Comparison of ENCODE assay signal across 9 cellular contexts in genomic region chr5:44389410-44389879, GRCh38. TPM values are rescaled to one million over a fixed set of nuclear protein-coding genes. Genes with fewer than 3 reads are reported as not detected.
DNase-seq lines count a peak whose midpoint lies in the region; ATAC-seq and TF ChIP-seq lines count a peak whose summit lies in the region.
"Had no signal": no experiment of that assay in that cellular context is flagged by ENCODE, and none has a peak within 500 bp of the region (broad histone marks: within the 10 kb centered on the region; RNA-seq: fewer than 3 reads in every experiment).

TSS of gene FGF10 (minus strand) at chr5:44389420. CDS start at chr5:44388682, 738 bp downstream.

- no peaks in the 10 kb centered on the region for H3K79me2 ChIP-seq in SK-N-SH (ENCODE audit: insufficient read depth)

- no peak within 1 kb of the TSS for H3K9ac ChIP-seq in SK-N-SH
- H3K9ac ChIP-seq in rectal smooth muscle tissue (ENCODE audit: low read length) = peak within 1 kb of the TSS; percentile 39

- H3F3A ChIP-seq in SK-N-SH (replicated peaks; ENCODE audit: insufficient read depth) = no peaks in the 10 kb centered on the region

- intact Hi-C loops in right cardiac atrium (cut with DNase I) = no loop called here

- no peaks in the 10 kb centered on the region for H3K4me1 ChIP-seq in SK-N-SH (ENCODE audit: control insufficient read depth in 1 of 2, insufficient read depth in 2 of 2, low read depth in 1 of 2, low read length in 1 of 2)
- peaks cover 2% of the 10 kb centered on the region for H3K4me1 ChIP-seq in right cardiac atrium (ENCODE audit: control insufficient read depth, insufficient read depth, low read length)
- no peaks in the 10 kb centered on the region for H3K4me1 ChIP-seq in rectal smooth muscle tissue (ENCODE audit: control insufficient read depth, insufficient read depth, low read length)

- TF ChIP-seq RAD21 in SK-N-SH (IDR thresholded peaks at IDR 0.05; ENCODE audit: low read length) = no peak

- H3K4me3 ChIP-seq in SK-N-SH (ENCODE audit: low read depth in 2 of 2, low read length in 1 of 2) (peak within 1 kb of the TSS; percentile 29 to 55; a peak in 3 of 4 replicates), right cardiac atrium (ENCODE audit: low read length) (peak within 1 kb of the TSS; percentile 48), rectal smooth muscle tissue (ENCODE audit: low read length) (peak within 1 kb of the TSS; percentile 62)

- H4K20me1 ChIP-seq in SK-N-SH (ENCODE audit: insufficient read depth) = no peaks in the 10 kb centered on the region

- no peak for TF ChIP-seq EP300 in SK-N-SH (IDR thresholded peaks at IDR 0.05; ENCODE audit: borderline replicate concordance in 1 of 2, low read depth in 1 of 2, low read length in 1 of 2)

- peak within 1 kb of the TSS; percentile 63; the same call in 1 of the 2 replicates for H2AFZ ChIP-seq in SK-N-SH (ENCODE audit: low read depth)

- H3K27ac ChIP-seq in SK-N-SH (ENCODE audit: low read depth in 2 of 2, low read length in 1 of 2) (no peak within 1 kb of the TSS), right cardiac atrium (ENCODE audit: low read length) (no peak within 1 kb of the TSS), rectal smooth muscle tissue (ENCODE audit: low read depth, low read length) (peak within 1 kb of the TSS; percentile 74)

- TF ChIP-seq CTCF in SK-N-SH (IDR thresholded peaks at IDR 0.05) = no peak

- WGBS in SK-N-SH (ENCODE audit: low lambda C conversion rate) = 6% methylated on average over 20 of the region's 26 CpGs
- WGBS in right cardiac atrium = 2% methylated on average over 26 of the region's 26 CpGs

- H3K36me3 ChIP-seq in SK-N-SH (replicated peaks in 1 of 2; ENCODE audit: control insufficient read depth in 1 of 2, insufficient read depth in 2 of 2, low read length in 1 of 2) (no peaks in the 10 kb centered on the region), rectal smooth muscle tissue (ENCODE audit: control insufficient read depth, insufficient read depth, low read length) (no peaks in the 10 kb centered on the region)

- CTCF ChIA-PET in SK-N-SH (lab: Yijun Ruan, JAX) = no interaction called here

- POLR2A ChIA-PET in SK-N-SH (lab: Yijun Ruan, JAX) = no interaction called here

- peak within 1 kb of the TSS; percentile 79 for H3K4me2 ChIP-seq in SK-N-SH

- no peaks in the 10 kb centered on the region for H3K9me3 ChIP-seq in SK-N-SH
- H3K9me3 ChIP-seq in right cardiac atrium (ENCODE audit: control insufficient read depth, low read length) = peaks cover 1% of the 10 kb centered on the region

- no peaks in the 10 kb centered on the region for H3K9me2 ChIP-seq in SK-N-SH

- peak; percentile 59 for ATAC-seq in GM18502 (IDR thresholded peaks at IDR 0.05; ENCODE audit: poor library complexity, unreplicated experiment)
- peak; percentile 83 to 86 for ATAC-seq in right cardiac atrium
- no peak for ATAC-seq in GM19397 (IDR thresholded peaks at IDR 0.05; ENCODE audit: unreplicated experiment)
- no peak for ATAC-seq in GM21529 (IDR thresholded peaks at IDR 0.05; ENCODE audit: unreplicated experiment)

- H3K27me3 ChIP-seq in SK-N-SH (ENCODE audit: insufficient read depth) (peaks cover 45% of the 10 kb centered on the region), right cardiac atrium (ENCODE audit: control insufficient read depth, insufficient read depth) (no peaks in the 10 kb centered on the region), rectal smooth muscle tissue (ENCODE audit: control insufficient read depth, insufficient read depth, low read length) (no peaks in the 10 kb centered on the region)

- DNase-seq in SK-N-SH = peak; percentile 19
- peak; percentile 39 to 74 (median 59) for DNase-seq in right cardiac atrium
- no peak for DNase-seq in NCI-H2196 (lab: John Stamatoyannopoulos, UW; ENCODE audit: unreplicated experiment)
- DNase-seq in cerebellar cortex (ENCODE audit: low spot score) = no peak
- DNase-seq: activated CD4-positive, alpha-beta T cell treated with anti-CD3 and anti-CD28 coated beads, Interleukin-2, amount 50 U/mL, for 48 hours had no signal

TF ChIP-seq in SK-N-SH, 30 proteins besides CTCF, POLR2A, EP300 and RAD21:
- no peak for TF ChIP-seq RFX5 (IDR thresholded peaks at IDR 0.05; ENCODE audit: low read length)
- TF ChIP-seq FOXJ3 (CRISPR knock-in tag; IDR thresholded peaks at IDR 0.05) = no peak
- TF ChIP-seq MEF2A (IDR thresholded peaks at IDR 0.05; ENCODE audit: borderline replicate concordance, low read depth) = no peak
- no peak for TF ChIP-seq EZH2phosphoT487 (IDR thresholded peaks at IDR 0.05; ENCODE audit: borderline replicate concordance, low read depth)
- TF ChIP-seq PBX3 (IDR thresholded peaks at IDR 0.05) = no peak
- no peak for TF ChIP-seq ELF1 (IDR thresholded peaks at IDR 0.05)
- no peak for TF ChIP-seq POLR2AphosphoS5 (IDR thresholded peaks at IDR 0.05; ENCODE audit: low read depth, low read length)
- no peak for TF ChIP-seq TAF1 (IDR thresholded peaks at IDR 0.05; ENCODE audit: borderline replicate concordance, low read depth, low read length)
- no peak for TF ChIP-seq CHD2 (IDR thresholded peaks at IDR 0.05; ENCODE audit: low read length, partially characterized antibody)
- no peak for TF ChIP-seq USF2 (IDR thresholded peaks at IDR 0.05; ENCODE audit: borderline replicate concordance, low read depth, low read length)
- no peak for TF ChIP-seq JUND (IDR thresholded peaks at IDR 0.05)
- TF ChIP-seq RXRA (IDR thresholded peaks at IDR 0.05; ENCODE audit: borderline replicate concordance, low read depth) = no peak
- no peak for TF ChIP-seq RCOR1 (IDR thresholded peaks at IDR 0.05; ENCODE audit: low read length)

RNA-seq across cellular contexts. Expression of gene FGF10, which starts in this region (rescaled TPM):
- polyA plus RNA-seq in SK-N-SH (2012; rRNA removed) (not detected in 2 replicates), right cardiac atrium (0.52 TPM)
- not detected in 2 replicates for polyA plus RNA-seq in SK-N-SH (2012; cell fraction: cytosol; rRNA removed)
- not detected in 2 replicates for polyA plus RNA-seq in SK-N-SH (2012; cell fraction: nucleus; rRNA removed)
- total RNA-seq in right cardiac atrium = 1 to 10 TPM in 2 of 4 donors, under 1 TPM in 2; 0.31 to 3.7 (median 1.0) TPM

Comparison
In these comparisons a context has a peak if more than half of its experiments do, and no peak if none do; other contexts are left out.
1. Peak in DNase-seq, H3K4me3 ChIP-seq and H3K4me2 ChIP-seq in SK-N-SH; RNA of the gene not detected or under 1 TPM.
2. ATAC-seq: peak in GM18502 (single experiment) and right cardiac atrium (2 of 2); none in GM19397 (single experiment) and GM21529 (single experiment).
3. DNase-seq: peak in right cardiac atrium (3 of 3); none in NCI-H2196 (single experiment) and cerebellar cortex (single experiment).
4. Peak in every context shown above with its lines, with median percentiles within 50 percentile points of each other: H3K4me3 ChIP-seq.